In genomic region chr6:45741437-45742166, GRCh38 we compare ENCODE assay signal across 9 cellular contexts.
DNase-seq lines count a peak whose midpoint lies in the region; ATAC-seq and TF ChIP-seq lines count a peak whose summit lies in the region.
"Had no signal": no experiment of that assay in that cellular context is flagged by ENCODE, and none has a peak within 500 bp of the region (broad histone marks: within the 10 kb centered on the region; RNA-seq: fewer than 3 reads in every experiment).

No MANE protein-coding gene starts in this region.

- peak overlapping the region; percentile 77 for H3K27ac Mint-ChIP-seq in activated naive CD8-positive, alpha-beta T cell treated with anti-CD3 and anti-CD28 coated beads, Interleukin-2, amount 50 U/mL, for 24 hours

- WGBS in heart right ventricle, 2 donors: 62 to 75% methylated on average over 9 of the region's 9 CpGs

- H3K9me3 ChIP-seq in heart right ventricle: no peaks in the 10 kb centered on the region
- H3K9me3 ChIP-seq in right atrium auricular region: no peaks in the 10 kb centered on the region
- H3K9me3 ChIP-seq in neutrophil: no peaks in the 10 kb centered on the region

- H3K9me3 Mint-ChIP-seq in activated naive CD8-positive, alpha-beta T cell treated with anti-CD3 and anti-CD28 coated beads, Interleukin-2, amount 50 U/mL, for 24 hours: no peaks in the 10 kb centered on the region
- H3K9me3 Mint-ChIP-seq: neural crest cell had no signal

- H3K4me1 Mint-ChIP-seq in activated naive CD8-positive, alpha-beta T cell treated with anti-CD3 and anti-CD28 coated beads, Interleukin-2, amount 50 U/mL, for 24 hours: peaks cover 47% of the 10 kb centered on the region
- H3K4me1 Mint-ChIP-seq: neural crest cell had no signal

- no peaks in the 10 kb centered on the region for H3K36me3 ChIP-seq in heart right ventricle
- H3K36me3 ChIP-seq in right atrium auricular region: no peaks in the 10 kb centered on the region
- no peaks in the 10 kb centered on the region for H3K36me3 ChIP-seq in neutrophil

- H3K36me3 Mint-ChIP-seq in activated naive CD8-positive, alpha-beta T cell treated with anti-CD3 and anti-CD28 coated beads, Interleukin-2, amount 50 U/mL, for 24 hours (ENCODE audit: low read depth): peaks cover 3% of the 10 kb centered on the region

- TF ChIP-seq CTCF in heart right ventricle (IDR thresholded peaks at IDR 0.05): no peak
- no peak for TF ChIP-seq CTCF in right atrium auricular region (IDR thresholded peaks at IDR 0.05)
- no peak for TF ChIP-seq CTCF in neutrophil (IDR thresholded peaks at IDR 0.05)

- ATAC-seq in heart right ventricle (peak in 6 of 8 donors; percentile 28 to 63 (median 56)), HG03442 (IDR thresholded peaks at IDR 0.05; ENCODE audit: unreplicated experiment) (peak; percentile 53), GM19328 (IDR thresholded peaks at IDR 0.05; ENCODE audit: unreplicated experiment) (no peak)
- ATAC-seq in activated naive CD8-positive, alpha-beta T cell treated with anti-CD3 and anti-CD28 coated beads, Interleukin-2, amount 50 U/mL, for 24 hours: peak; percentile 65

- H3K4me1 ChIP-seq in heart right ventricle (peaks cover 0 to 24% (median 0%) of the 10 kb centered on the region in 9 donors), right atrium auricular region (no peaks in the 10 kb centered on the region), neutrophil (ENCODE audit: control insufficient read depth in 1 of 2, insufficient read depth in 1 of 2, low read depth in 1 of 2, low read length in 1 of 2) (peaks cover 17 to 18% of the 10 kb centered on the region in 2 experiments)

- no peak overlapping the region for H3K4me3 Mint-ChIP-seq in activated naive CD8-positive, alpha-beta T cell treated with anti-CD3 and anti-CD28 coated beads, Interleukin-2, amount 50 U/mL, for 24 hours
- H3K4me3 Mint-ChIP-seq: neural crest cell had no signal

- no peak overlapping the region for H3K4me3 ChIP-seq in heart right ventricle
- no peak overlapping the region for H3K4me3 ChIP-seq in right atrium auricular region
- peak overlapping the region in 1 of 2 experiments; percentile 28 for H3K4me3 ChIP-seq in neutrophil (ENCODE audit: low read depth in 1 of 2, low read length in 1 of 2)

- no peak for DNase-seq in heart right ventricle
- DNase-seq in right atrium auricular region (ENCODE audit: low spot score): no peak
- peak; percentile 40 for DNase-seq in activated naive CD8-positive, alpha-beta T cell treated with anti-CD3 and anti-CD28 coated beads, Interleukin-2, amount 50 U/mL, for 24 hours
- no peak for DNase-seq in iPS-NIHi11 (ENCODE audit: low spot score)
- DNase-seq in NCI-H510A treated with DMSO at 0.1 percent for 48 hours (lab: John Stamatoyannopoulos, UW): no peak

- H3K27me3 Mint-ChIP-seq in activated naive CD8-positive, alpha-beta T cell treated with anti-CD3 and anti-CD28 coated beads, Interleukin-2, amount 50 U/mL, for 24 hours: no peaks in the 10 kb centered on the region

- intact Hi-C loops in heart right ventricle (cut with DNase I): no loop called here

- H3K27me3 ChIP-seq in heart right ventricle (no peaks in the 10 kb centered on the region), right atrium auricular region (no peaks in the 10 kb centered on the region), neutrophil (no peaks in the 10 kb centered on the region)

- H3K27ac ChIP-seq in heart right ventricle: peak overlapping the region in 6 of 10 donors; percentile 12 to 49 (median 34)
- H3K27ac ChIP-seq in right atrium auricular region: no peak overlapping the region
- H3K27ac ChIP-seq in neutrophil: peak overlapping the region; percentile 51

Comparison
In these comparisons a context has a peak if more than half of its experiments do, and no peak if none do; other contexts are left out.
1. H3K27ac ChIP-seq: peak in heart right ventricle (6 of 10) and neutrophil (single experiment); none in right atrium auricular region (0 of 2).